In genomic region chr22:46402505-46402904, GRCh38 we compare ENCODE assay signal across 38 cellular contexts.
"Had no signal": no experiment of that assay in that cellular context is flagged by ENCODE, and none has a peak within 500 bp of the region (broad histone marks: within the 10 kb centered on the region; RNA-seq: fewer than 3 reads in every experiment).

No MANE protein-coding gene starts in this region.

- H3K9me3 Mint-ChIP-seq: activated B cell treated with CpG ODN at 0.5 μM for 24 hours; activated CD4-positive, alpha-beta memory T cell treated with anti-CD3 and anti-CD28 coated beads for 36 hours; activated CD8-positive, alpha-beta T cell treated with anti-CD3 and anti-CD28 coated beads for 36 hours; activated naive CD4-positive, alpha-beta T cell treated with anti-CD3 and anti-CD28 coated beads for 36 hours; activated naive CD4-positive, alpha-beta T cell treated with anti-CD3 and anti-CD28 coated beads, Interleukin-2, amount 50 U/mL, for 72 hours; activated naive CD8-positive, alpha-beta T cell treated with anti-CD3 and anti-CD28 coated beads for 36 hours; activated T-cell treated with anti-CD3 and anti-CD28 coated beads, Interleukin-2, amount 50 U/mL, for 4 hours; activated T-cell treated with anti-CD3 and anti-CD28 coated beads, Interleukin-2, amount 50 U/mL, for 72 hours; activated T-helper 1 cell treated with anti-CD3 and anti-CD28 coated beads, Interleukin-12 subunit alpha, Interleukin-12 subunit beta, Interleukin-2, Interleukin-4 antibody, amounts not matched to agents 30 ng/mL and 10 ng/mL and 1 ng/mL, durations not matched to agents 14 hours and 24 hours and 36 hours; activated T-helper 17 cell treated with anti-CD3 and anti-CD28 coated beads, Interleukin-2, amount 50 U/mL, for 72 hours; T-helper 1 cell treated with Interleukin-12 subunit alpha and Interleukin-12 subunit beta and Interleukin-4 antibody, amounts not matched to agents 30 μg/mL and 1 μg/mL, for 36 hours; T-helper 2 cell treated with Interferon-gamma antibody and Interleukin-4, amounts not matched to agents 5 μg/mL and 100 μg/mL, for 36 hours had no signal

- H3K27ac Mint-ChIP-seq: activated B cell treated with CpG ODN at 0.5 μM for 24 hours; activated CD4-positive, alpha-beta memory T cell treated with anti-CD3 and anti-CD28 coated beads for 36 hours; activated CD4-positive, alpha-beta T cell treated with anti-CD3 and anti-CD28 coated beads for 36 hours; activated CD8-positive, alpha-beta T cell treated with anti-CD3 and anti-CD28 coated beads for 36 hours; activated naive CD4-positive, alpha-beta T cell treated with anti-CD3 and anti-CD28 coated beads for 36 hours; activated naive CD4-positive, alpha-beta T cell treated with anti-CD3 and anti-CD28 coated beads, Interleukin-2, amount 50 U/mL, for 72 hours; activated naive CD8-positive, alpha-beta T cell treated with anti-CD3 and anti-CD28 coated beads for 36 hours; activated T-cell treated with anti-CD3 and anti-CD28 coated beads, Interleukin-2, amount 50 U/mL, for 72 hours; activated T-helper 1 cell treated with anti-CD3 and anti-CD28 coated beads, Interleukin-12 subunit alpha, Interleukin-12 subunit beta, Interleukin-2, Interleukin-4 antibody, amounts not matched to agents 30 ng/mL and 10 ng/mL and 1 ng/mL, durations not matched to agents 14 hours and 24 hours and 36 hours; activated T-helper 17 cell treated with anti-CD3 and anti-CD28 coated beads, Interleukin-2, amount 50 U/mL, for 72 hours; T-helper 1 cell treated with Interleukin-12 subunit alpha and Interleukin-12 subunit beta and Interleukin-4 antibody, amounts not matched to agents 30 μg/mL and 1 μg/mL, for 36 hours; T-helper 2 cell treated with Interferon-gamma antibody and Interleukin-4, amounts not matched to agents 5 μg/mL and 100 μg/mL, for 36 hours had no signal

- H3K4me1 ChIP-seq: adrenal gland, body of pancreas, breast epithelium had no signal

- H3K36me3 Mint-ChIP-seq: activated CD4-positive, alpha-beta memory T cell treated with anti-CD3 and anti-CD28 coated beads for 36 hours; activated naive CD4-positive, alpha-beta T cell treated with anti-CD3 and anti-CD28 coated beads, Interleukin-2, amount 50 U/mL, for 72 hours; activated naive CD8-positive, alpha-beta T cell treated with anti-CD3 and anti-CD28 coated beads for 36 hours had no signal

- H3K9me3 ChIP-seq: adrenal gland, body of pancreas, breast epithelium had no signal

- DNase-seq: activated B cell treated with CpG ODN at 0.5 μM for 24 hours; activated CD4-positive, alpha-beta memory T cell treated with anti-CD3 and anti-CD28 coated beads for 36 hours; activated CD4-positive, alpha-beta T cell treated with anti-CD3 and anti-CD28 coated beads for 1 hour; activated CD4-positive, alpha-beta T cell treated with anti-CD3 and anti-CD28 coated beads for 36 hours; activated CD4-positive, alpha-beta T cell treated with anti-CD3 and anti-CD28 coated beads for 48 hours; activated CD4-positive, alpha-beta T cell treated with anti-CD3 and anti-CD28 coated beads, Interleukin-2, amount 50 U/mL, for 1 hour; activated CD4-positive, alpha-beta T cell treated with anti-CD3 and anti-CD28 coated beads, Interleukin-2, amount 50 U/mL, for 4 hours; activated CD8-positive, alpha-beta memory T cell treated with anti-CD3 and anti-CD28 coated beads, Interleukin-2, amount 50 U/mL, for 4 hours; activated CD8-positive, alpha-beta T cell treated with anti-CD3 and anti-CD28 coated beads for 36 hours; activated effector memory CD4-positive, alpha-beta T cell treated with anti-CD3 and anti-CD28 coated beads, Interleukin-2, amount 50 U/mL, for 16 hours; activated gamma-delta T cell treated with Interleukin-2 at 50 U/mL for 16 hours; activated naive CD4-positive, alpha-beta T cell; activated naive CD4-positive, alpha-beta T cell treated with anti-CD3 and anti-CD28 coated beads for 36 hours; activated naive CD4-positive, alpha-beta T cell treated with anti-CD3 and anti-CD28 coated beads, Interleukin-2, amount 50 U/mL, for 16 hours; activated naive CD8-positive, alpha-beta T cell treated with anti-CD3 and anti-CD28 coated beads for 36 hours; activated T-cell treated with anti-CD3 and anti-CD28 coated beads for 4 hours; activated T-cell treated with anti-CD3 and anti-CD28 coated beads, Interleukin-2, amount 50 U/mL, for 1 hour; activated T-cell treated with anti-CD3 and anti-CD28 coated beads, Interleukin-2, amount 50 U/mL, for 4 hours; activated T-cell treated with anti-CD3 and anti-CD28 coated beads, Interleukin-2, amount 50 U/mL, for 72 hours; adrenal gland; amniotic stem cell; aorta; body of pancreas; brain microvascular endothelial cell; central memory CD4-positive, alpha-beta T cell; cerebellar nuclear complex; T-helper 1 cell; T-helper 9 cell had no signal

- H3K4me3 Mint-ChIP-seq: activated B cell treated with CpG ODN at 0.5 μM for 24 hours; activated CD4-positive, alpha-beta memory T cell treated with anti-CD3 and anti-CD28 coated beads for 36 hours; activated CD4-positive, alpha-beta T cell treated with anti-CD3 and anti-CD28 coated beads for 36 hours; activated CD8-positive, alpha-beta T cell treated with anti-CD3 and anti-CD28 coated beads for 36 hours; activated naive CD4-positive, alpha-beta T cell treated with anti-CD3 and anti-CD28 coated beads for 36 hours; activated naive CD8-positive, alpha-beta T cell treated with anti-CD3 and anti-CD28 coated beads for 36 hours; activated T-cell treated with anti-CD3 and anti-CD28 coated beads, Interleukin-2, amount 50 U/mL, for 4 hours; activated T-cell treated with anti-CD3 and anti-CD28 coated beads, Interleukin-2, amount 50 U/mL, for 72 hours; activated T-helper 1 cell treated with anti-CD3 and anti-CD28 coated beads, Interleukin-12 subunit alpha, Interleukin-12 subunit beta, Interleukin-2, Interleukin-4 antibody, amounts not matched to agents 30 ng/mL and 10 ng/mL and 1 ng/mL, durations not matched to agents 14 hours and 24 hours and 36 hours; activated T-helper 17 cell treated with anti-CD3 and anti-CD28 coated beads, Interleukin-2, amount 50 U/mL, for 72 hours; T-helper 1 cell treated with Interleukin-12 subunit alpha and Interleukin-12 subunit beta and Interleukin-4 antibody, amounts not matched to agents 30 μg/mL and 1 μg/mL, for 36 hours; T-helper 2 cell treated with Interferon-gamma antibody and Interleukin-4, amounts not matched to agents 5 μg/mL and 100 μg/mL, for 36 hours had no signal

- H3K4me1 Mint-ChIP-seq: activated B cell treated with CpG ODN at 0.5 μM for 24 hours; activated naive CD8-positive, alpha-beta T cell treated with anti-CD3 and anti-CD28 coated beads for 36 hours; activated T-helper 17 cell treated with anti-CD3 and anti-CD28 coated beads, Interleukin-2, amount 50 U/mL, for 72 hours had no signal

- H3K27me3 Mint-ChIP-seq: activated B cell treated with CpG ODN at 0.5 μM for 24 hours; activated CD4-positive, alpha-beta memory T cell treated with anti-CD3 and anti-CD28 coated beads for 36 hours; activated CD4-positive, alpha-beta T cell treated with anti-CD3 and anti-CD28 coated beads for 36 hours; activated CD8-positive, alpha-beta T cell treated with anti-CD3 and anti-CD28 coated beads for 36 hours; activated naive CD8-positive, alpha-beta T cell treated with anti-CD3 and anti-CD28 coated beads for 36 hours; activated T-helper 17 cell treated with anti-CD3 and anti-CD28 coated beads, Interleukin-2, amount 50 U/mL, for 72 hours had no signal

- H3K4me3 ChIP-seq: adrenal gland, body of pancreas, breast epithelium had no signal

- FAIRE-seq: astrocyte, TTC549 had no signal

- H3K27ac ChIP-seq: adrenal gland, body of pancreas, brain microvascular endothelial cell, breast epithelium, VCaP had no signal

- H3K27me3 ChIP-seq: adrenal gland, body of pancreas, brain microvascular endothelial cell, breast epithelium had no signal

- ATAC-seq: activated CD4-positive, alpha-beta T cell treated with anti-CD3 and anti-CD28 coated beads for 36 hours; activated CD4-positive, CD25-positive, alpha-beta regulatory T cell treated with anti-CD3 and anti-CD28 coated beads, Interleukin-2, amount 50 U/mL, for 24 hours; activated CD8-positive, alpha-beta T cell treated with anti-CD3 and anti-CD28 coated beads for 36 hours; activated naive CD4-positive, alpha-beta T cell treated with anti-CD3 and anti-CD28 coated beads, Interleukin-2, amount 50 U/mL, for 72 hours; activated T-cell treated with anti-CD3 and anti-CD28 coated beads, Interleukin-2, amount 50 U/mL, for 4 hours; activated T-cell treated with anti-CD3 and anti-CD28 coated beads, Interleukin-2, amount 50 U/mL, for 72 hours; activated T-helper 17 cell treated with anti-CD3 and anti-CD28 coated beads, Interleukin-2, amount 50 U/mL, for 72 hours; body of pancreas had no signal

- H3K36me3 ChIP-seq: adrenal gland, brain microvascular endothelial cell, breast epithelium had no signal
